Comparison of ENCODE assay signal across 30 cellular contexts in the genomic region with DNA sequence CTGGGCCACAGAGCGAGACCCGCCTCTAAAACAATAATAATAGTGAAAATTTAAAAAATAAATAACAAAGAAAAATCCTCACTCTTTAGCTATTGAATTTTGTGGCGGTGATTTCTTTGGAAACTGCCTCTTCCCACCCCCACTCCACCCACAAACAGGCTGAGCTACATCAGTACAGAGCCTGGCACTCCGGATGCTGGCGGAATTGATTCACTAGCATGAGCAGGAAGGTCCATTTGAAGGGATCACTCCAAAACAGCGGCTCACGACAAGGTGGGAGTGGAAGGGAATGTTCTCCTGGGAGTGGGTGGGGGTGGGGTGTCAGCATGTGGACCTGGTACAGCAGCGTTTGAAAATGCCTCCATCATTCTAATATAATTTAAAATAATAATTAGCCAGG. TPM values are rescaled to one million over a fixed set of nuclear protein-coding genes. Genes with fewer than 3 reads are reported as not detected.
"Had no signal": no experiment of that assay in that cellular context is flagged by ENCODE, and none has a peak within 500 bp of the region (broad histone marks: within the 10 kb centered on the region; RNA-seq: fewer than 3 reads in every experiment).

No MANE protein-coding gene starts in this region.

- H3K27me3 Mint-ChIP-seq: brain had no signal

- H3K27ac Mint-ChIP-seq: activated B cell treated with CpG ODN at 0.5 μM for 24 hours; activated CD4-positive, alpha-beta memory T cell treated with anti-CD3 and anti-CD28 coated beads for 36 hours; activated naive CD4-positive, alpha-beta T cell treated with anti-CD3 and anti-CD28 coated beads for 36 hours; activated naive CD4-positive, alpha-beta T cell treated with anti-CD3 and anti-CD28 coated beads, Interleukin-2, amount 50 U/mL, for 72 hours; activated T-helper 1 cell treated with anti-CD3 and anti-CD28 coated beads, Interleukin-12 subunit alpha, Interleukin-12 subunit beta, Interleukin-2, Interleukin-4 antibody, amounts not matched to agents 30 ng/mL and 10 ng/mL and 1 ng/mL, durations not matched to agents 14 hours and 24 hours and 36 hours had no signal

- H3K4me1 Mint-ChIP-seq: activated B cell treated with CpG ODN at 0.5 μM for 24 hours had no signal

- H2AFZ ChIP-seq: PC-9 had no signal

- H3K4me3 Mint-ChIP-seq: activated B cell treated with CpG ODN at 0.5 μM for 24 hours; activated CD4-positive, alpha-beta memory T cell treated with anti-CD3 and anti-CD28 coated beads for 36 hours; activated naive CD4-positive, alpha-beta T cell treated with anti-CD3 and anti-CD28 coated beads for 36 hours; activated T-cell treated with anti-CD3 and anti-CD28 coated beads, Interleukin-2, amount 50 U/mL, for 4 hours; activated T-helper 1 cell treated with anti-CD3 and anti-CD28 coated beads, Interleukin-12 subunit alpha, Interleukin-12 subunit beta, Interleukin-2, Interleukin-4 antibody, amounts not matched to agents 30 ng/mL and 10 ng/mL and 1 ng/mL, durations not matched to agents 14 hours and 24 hours and 36 hours had no signal

- H3K4me1 ChIP-seq: adrenal gland had no signal

- H3K4me3 ChIP-seq: PC-9 had no signal

- H3K36me3 Mint-ChIP-seq: activated CD4-positive, alpha-beta memory T cell treated with anti-CD3 and anti-CD28 coated beads for 36 hours; activated naive CD4-positive, alpha-beta T cell treated with anti-CD3 and anti-CD28 coated beads, Interleukin-2, amount 50 U/mL, for 72 hours; brain had no signal

- DNase-seq: activated B cell treated with CpG ODN at 0.5 μM for 24 hours; activated CD8-positive, alpha-beta memory T cell treated with anti-CD3 and anti-CD28 coated beads, Interleukin-2, amount 50 U/mL, for 4 hours; activated gamma-delta T cell treated with Interleukin-2 at 50 U/mL for 16 hours; activated T-cell treated with anti-CD3 and anti-CD28 coated beads for 4 hours; activated T-cell treated with anti-CD3 and anti-CD28 coated beads, Interleukin-2, amount 50 U/mL, for 4 hours; cerebellar nuclear complex; Karpas-422; NCI-H1105; NCI-H1417 treated with DMSO at 0.1 percent for 48 hours; NCI-H187 treated with DMSO at 0.1 percent for 48 hours; NCI-H2081; NCI-H2171 treated with DMSO at 0.1 percent for 48 hours; NCI-H226; NCI-H446 treated with DMSO at 0.1 percent for 48 hours; PC-9; SIG-M5; SW 1271; T-helper 9 cell had no signal

- H3K9me3 ChIP-seq: adrenal gland had no signal

- H3K27ac ChIP-seq: adrenal gland, PC-9, RWPE1, VCaP had no signal

- H3K4me2 ChIP-seq: PC-9 had no signal

- H3K9me3 Mint-ChIP-seq: activated B cell treated with CpG ODN at 0.5 μM for 24 hours; activated CD4-positive, alpha-beta memory T cell treated with anti-CD3 and anti-CD28 coated beads for 36 hours; activated naive CD4-positive, alpha-beta T cell treated with anti-CD3 and anti-CD28 coated beads for 36 hours; activated naive CD4-positive, alpha-beta T cell treated with anti-CD3 and anti-CD28 coated beads, Interleukin-2, amount 50 U/mL, for 72 hours; activated T-cell treated with anti-CD3 and anti-CD28 coated beads, Interleukin-2, amount 50 U/mL, for 4 hours; activated T-helper 1 cell treated with anti-CD3 and anti-CD28 coated beads, Interleukin-12 subunit alpha, Interleukin-12 subunit beta, Interleukin-2, Interleukin-4 antibody, amounts not matched to agents 30 ng/mL and 10 ng/mL and 1 ng/mL, durations not matched to agents 14 hours and 24 hours and 36 hours had no signal

- H3K36me3 ChIP-seq: adrenal gland had no signal

- FAIRE-seq: bronchial epithelial cell, RCC 7860 had no signal

RNA-seq across cellular contexts. Expression of a gene that starts 26.1 kb away (rescaled TPM):
- total RNA-seq: activated B cell treated with CpG ODN at 0.5 μM for 24 hours; activated CD4-positive, alpha-beta memory T cell treated with anti-CD3 and anti-CD28 coated beads for 36 hours; activated naive CD4-positive, alpha-beta T cell treated with anti-CD3 and anti-CD28 coated beads for 36 hours; activated naive CD4-positive, alpha-beta T cell treated with anti-CD3 and anti-CD28 coated beads, Interleukin-2, amount 50 U/mL, for 72 hours; bronchial epithelial cell; MCF 10A; PC-9; Right ventricle myocardium inferior had no signal
